ENCODE assay signal across 2 cellular contexts in genomic region chr9:123470991-123471770, GRCh38.
A peak's percentile ranks its signal among the peaks of the same experiment; 100 is the strongest.
TF ChIP-seq lines count a peak whose summit lies in the region.

No MANE protein-coding gene starts in this region.

TF ChIP-seq in K562, 482 proteins besides CTCF, POLR2A, EP300 and RAD21 (continued from another document):
- TF ChIP-seq ILF3 (IDR thresholded peaks at IDR 0.05; ENCODE audit: borderline replicate concordance) (no peak), ZNF143 (CRISPR knock-in tag; IDR thresholded peaks at IDR 0.05) (0 out of 2 replicates have a peak, but pooled peaks have one; percentile 21), DDX20 (tag; IDR thresholded peaks at IDR 0.05; ENCODE audit: low read depth) (no peak), RUNX1 (IDR thresholded peaks at IDR 0.05; ENCODE audit: low read depth) (no peak), NFIC (IDR thresholded peaks at IDR 0.05) (peak; percentile 46; the same call in 1 of the 2 replicates), KAT7 (CRISPR knock-in tag; IDR thresholded peaks at IDR 0.05; ENCODE audit: borderline replicate concordance) (no peak), CBX1 (IDR thresholded peaks at IDR 0.05; ENCODE audit: low read depth) (no peak), ZNF274 (IDR thresholded peaks at IDR 0.05; ENCODE audit: borderline replicate concordance, low read depth, low read length) (no peak), E2F6 (IDR thresholded peaks at IDR 0.05; ENCODE audit: borderline replicate concordance in 1 of 2, extremely low read depth in 1 of 2, insufficient read depth in 1 of 2, insufficient read length in 1 of 2, low read depth in 1 of 2, low read length in 1 of 2, poor library complexity in 1 of 2, severe bottlenecking in 1 of 2) (no peak), TAF1 (IDR thresholded peaks at IDR 0.05; ENCODE audit: control insufficient read depth, extremely low read depth, insufficient read depth, low read length, severe bottlenecking) (no peak)
TF ChIP-seq in K562: peak in this region for 2.

TF ChIP-seq in liver, 16 proteins besides CTCF, POLR2A, EP300 and RAD21 (continued from another document):
- TF ChIP-seq GABPA (IDR thresholded peaks at IDR 0.05 in 1 of 2, conservative IDR thresholded peaks at IDR 0.05 in 1 of 2) (no peak), YY1 (IDR thresholded peaks at IDR 0.05) (no peak), NR2F2 (IDR thresholded peaks at IDR 0.05) (no peak), FOXA2 (IDR thresholded peaks at IDR 0.05) (no peak), EGR1 (IDR thresholded peaks at IDR 0.05; ENCODE audit: low read depth in 2 of 2) (no peak), HNF4G (IDR thresholded peaks at IDR 0.05) (no peak), REST (IDR thresholded peaks at IDR 0.05) (no peak), SP1 (IDR thresholded peaks at IDR 0.05) (no peak), ZBTB33 (IDR thresholded peaks at IDR 0.05) (no peak), ATF3 (IDR thresholded peaks at IDR 0.05) (no peak), JUND (IDR thresholded peaks at IDR 0.05) (no peak), RXRA (IDR thresholded peaks at IDR 0.05) (no peak), TAF1 (conservative IDR thresholded peaks at IDR 0.05) (no peak), FOXA1 (IDR thresholded peaks at IDR 0.05) (no peak)
- TF ChIP-seq, protein P1, sequence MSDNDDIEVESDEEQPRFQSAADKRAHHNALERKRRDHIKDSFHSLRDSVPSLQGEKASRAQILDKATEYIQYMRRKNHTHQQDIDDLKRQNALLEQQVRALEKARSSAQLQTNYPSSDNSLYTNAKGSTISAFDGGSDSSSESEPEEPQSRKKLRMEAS (IDR thresholded peaks at IDR 0.05): no peak
